In the genomic region with DNA sequence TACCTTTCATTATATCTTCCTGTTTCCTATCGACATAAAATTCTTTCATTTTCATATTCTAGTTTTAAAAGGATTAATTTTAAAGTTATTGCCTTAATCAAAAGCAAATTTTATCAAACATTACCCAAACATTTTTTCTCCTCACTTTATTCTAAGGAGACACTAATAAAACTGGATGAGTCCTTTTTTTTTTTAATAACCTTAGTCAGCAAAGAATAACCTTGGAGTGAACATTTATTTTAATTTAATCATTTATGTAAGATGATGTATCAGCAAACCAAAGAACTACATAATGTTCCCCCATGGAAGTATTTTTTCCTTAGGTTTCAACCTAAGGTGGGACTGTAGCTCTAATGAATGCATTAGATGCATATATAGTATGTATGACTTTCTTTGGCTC, we compare ENCODE assay signal across 20 cellular contexts.
DNase-seq lines count a peak whose midpoint lies in the region; ATAC-seq, FAIRE-seq and TF ChIP-seq lines count a peak whose summit lies in the region.
"Had no signal": no experiment of that assay in that cellular context is flagged by ENCODE, and none has a peak within 500 bp of the region (broad histone marks: within the 10 kb centered on the region; RNA-seq: fewer than 3 reads in every experiment).

No MANE protein-coding gene starts in this region.

- H2AK5ac ChIP-seq in IMR-90 (ENCODE audit: low read depth, low read length): no peak overlapping the region

- CTCF ChIA-PET in A549 (lab: Yijun Ruan, JAX) (interaction anchor here (1.6 to 1.9 kb wide), 2 partner anchors 8 to 49 kb away, joined by 5 to 7 read pairs; no protein-coding TSS in a partner anchor), IMR-90 (lab: Yijun Ruan, JAX) (interaction anchor here (0.7 kb wide), 1 partner anchor 9 kb away, joined by 3 read pairs; no protein-coding TSS in a partner anchor), GM12878 (lab: Yijun Ruan, JAX) (interaction anchor here (1.3 kb wide), 1 partner anchor 290 kb away, joined by 4 read pairs; no protein-coding TSS in a partner anchor)

- POLR2A ChIA-PET in A549 (lab: Yijun Ruan, JAX): no interaction called here
- POLR2A ChIA-PET in IMR-90 (lab: Charles Lee; ENCODE audit: unreplicated experiment): no interaction called here
- POLR2A ChIA-PET in GM12878 (lab: Charles Lee): no interaction called here

- H4K5ac ChIP-seq in IMR-90 (ENCODE audit: low read depth, low read length): no peak overlapping the region

- H2BK20ac ChIP-seq in IMR-90 (ENCODE audit: low read depth, low read length): no peak overlapping the region

- no peaks in the 10 kb centered on the region for H3K27me3 Mint-ChIP-seq in effector memory CD8-positive, alpha-beta T cell
- H3K27me3 Mint-ChIP-seq: B cell; CD4-positive, CD25-positive, alpha-beta regulatory T cell had no signal

- no peak for ATAC-seq in A549
- ATAC-seq in IMR-90 (ENCODE audit: low read depth): no peak
- ATAC-seq in GM12878: no peak
- ATAC-seq in effector memory CD8-positive, alpha-beta T cell (replicated peaks): no peak
- no peak for ATAC-seq in GM18907 (IDR thresholded peaks at IDR 0.05; ENCODE audit: unreplicated experiment)
- ATAC-seq: CD8-positive, alpha-beta T cell; GM23338; HCT116 had no signal

- no peak for FAIRE-seq in A549 (lab: Jason Lieb, UNC)
- peak; percentile 7 for FAIRE-seq in GM12878 (lab: Jason Lieb, UNC)
- FAIRE-seq: G401.6 had no signal

- no peak overlapping the region for H3K18ac ChIP-seq in IMR-90 (ENCODE audit: low read depth, low read length)

- H4K8ac ChIP-seq in IMR-90 (ENCODE audit: low read depth in 2 of 2, low read length in 2 of 2): no peak overlapping the region

- H3K27me3 ChIP-seq in IMR-90 (ENCODE audit: control insufficient read depth, insufficient read depth, low read length): no peaks in the 10 kb centered on the region
- no peaks in the 10 kb centered on the region for H3K27me3 ChIP-seq in GM12878 (replicated peaks in 1 of 2; ENCODE audit: control insufficient read depth in 2 of 2, insufficient read depth in 2 of 2, low read length in 1 of 2)
- H3K27me3 ChIP-seq: BLaER1 had no signal

- H3K36me3 ChIP-seq in IMR-90 (ENCODE audit: control insufficient read depth, insufficient read depth, low read length): peaks cover 32% of the 10 kb centered on the region
- H3K36me3 ChIP-seq in GM12878 (ENCODE audit: control insufficient read depth in 2 of 2, insufficient read depth in 2 of 2, low read length in 1 of 2): peaks cover 10 to 38% of the 10 kb centered on the region in 2 experiments

- 87% methylated on average over 1 of the region's 1 CpG for WGBS in A549 (ENCODE audit: missing lambda C conversion rate)
- WGBS in IMR-90 (ENCODE audit: extremely low coverage in 2 of 2, insufficient read length in 1 of 2), 2 experiments: 100% methylated on average over 1 of the region's 1 CpG; no CpG with 5 or more reads in 1 of the 2 experiments
- WGBS in GM12878 (ENCODE audit: insufficient coverage, insufficient replicate concordance, low lambda C conversion rate, missing lambda C conversion rate): 100% methylated on average over 1 of the region's 1 CpG

- H3K9me3 Mint-ChIP-seq in effector memory CD8-positive, alpha-beta T cell: no peaks in the 10 kb centered on the region
- H3K9me3 Mint-ChIP-seq: CD4-positive, CD25-positive, alpha-beta regulatory T cell; CD8-positive, alpha-beta T cell; GM23338; H9 had no signal

- H3K4me3 ChIP-seq in A549: no peak overlapping the region
- no peak overlapping the region for H3K4me3 ChIP-seq in IMR-90 (ENCODE audit: insufficient read depth, low read depth, low read length)
- no peak overlapping the region for H3K4me3 ChIP-seq in GM12878
- H3K4me3 ChIP-seq: BLaER1, GM23338 had no signal

- H4K91ac ChIP-seq in IMR-90 (ENCODE audit: insufficient read depth, low read depth, low read length): no peak overlapping the region

- TF ChIP-seq CTCF in A549 (IDR thresholded peaks at IDR 0.05) (no peak), IMR-90 (conservative IDR thresholded peaks at IDR 0.05; ENCODE audit: low read depth, low read length) (no peak), GM12878 (IDR thresholded peaks at IDR 0.05 in 2 of 3, conservative IDR thresholded peaks at IDR 0.05 in 1 of 3; ENCODE audit: control insufficient read depth in 2 of 3, extremely low read depth in 1 of 3, insufficient read depth in 1 of 3, low read depth in 3 of 3, low read length in 3 of 3) (no peak)

- peaks cover 7 to 12% of the 10 kb centered on the region in 2 experiments; a peak in 2 of 4 replicates for H3K79me1 ChIP-seq in IMR-90 (ENCODE audit: low read depth in 1 of 2, low read length in 2 of 2)

- no peak overlapping the region for H2BK120ac ChIP-seq in IMR-90 (ENCODE audit: low read depth, low read length)

- SMC1A ChIA-PET in GM12878 (lab: Charles Lee; ENCODE audit: uncharacterized antibody, unreplicated experiment): interaction anchor here (0.6 to 1.7 kb wide), 3 partner anchors 11 to 260 kb away, joined by 3 to 7 read pairs (median 3); no protein-coding TSS in a partner anchor

- H4K20me1 ChIP-seq in IMR-90 (ENCODE audit: insufficient read depth, low read length) (no peaks in the 10 kb centered on the region), GM12878 (ENCODE audit: control insufficient read depth, insufficient read depth) (no peaks in the 10 kb centered on the region)

- H3K9ac ChIP-seq in IMR-90 (ENCODE audit: low read depth, low read length): no peak overlapping the region
- H3K9ac ChIP-seq in GM12878 (ENCODE audit: control insufficient read depth, insufficient read depth, low read length): no peak overlapping the region
- H3K9ac ChIP-seq: BLaER1 had no signal

- peaks cover 6 to 33% of the 10 kb centered on the region in 2 donors for H3K4me1 Mint-ChIP-seq in effector memory CD8-positive, alpha-beta T cell (ENCODE audit: low read depth in 2 of 2)
- H3K4me1 Mint-ChIP-seq: B cell, GM23338, H9 had no signal

- no peak overlapping the region for H2AK9ac ChIP-seq in IMR-90 (replicated peaks; ENCODE audit: low read depth, low read length, poor library complexity)

- no peak overlapping the region for H3K56ac ChIP-seq in IMR-90 (ENCODE audit: extremely low read depth, insufficient read depth, low read length)

- TF ChIP-seq EP300 in A549 (IDR thresholded peaks at IDR 0.05) (no peak), GM12878 (IDR thresholded peaks at IDR 0.05; ENCODE audit: borderline replicate concordance in 1 of 2, control insufficient read depth in 1 of 2, low read depth in 2 of 2, low read length in 2 of 2) (no peak)

- no peak overlapping the region for H3K4ac ChIP-seq in IMR-90 (ENCODE audit: low read depth, low read length)

- H2BK15ac ChIP-seq in IMR-90 (ENCODE audit: low read depth, low read length): no peak overlapping the region

- no peaks in the 10 kb centered on the region; the same call in 1 of the 2 replicates for H3K9me1 ChIP-seq in IMR-90 (ENCODE audit: insufficient read depth, low read length)

- no peak overlapping the region for H2AFZ ChIP-seq in IMR-90 (replicated peaks; ENCODE audit: low read length, poor library complexity)
- no peak overlapping the region for H2AFZ ChIP-seq in GM12878 (ENCODE audit: control insufficient read depth, low read depth, low read length)
- H2AFZ ChIP-seq: GM23338 had no signal

- no peak overlapping the region for H3K23ac ChIP-seq in IMR-90 (ENCODE audit: low read depth, low read length)

- no peak for TF ChIP-seq RAD21 in A549 (conservative IDR thresholded peaks at IDR 0.05 in 1 of 2, IDR thresholded peaks at IDR 0.05 in 1 of 2)
- TF ChIP-seq RAD21 in IMR-90 (IDR thresholded peaks at IDR 0.05; ENCODE audit: low read length): no peak
- no peak for TF ChIP-seq RAD21 in GM12878 (IDR thresholded peaks at IDR 0.05; ENCODE audit: insufficient read depth, low read depth, low read length)

- TF ChIP-seq POLR2A in A549 (IDR thresholded peaks at IDR 0.05; ENCODE audit: low read length) (no peak), IMR-90 (IDR thresholded peaks at IDR 0.05; ENCODE audit: low read depth, low read length) (no peak), GM12878 (IDR thresholded peaks at IDR 0.05; ENCODE audit: low read depth, low read length) (no peak)

- no peak overlapping the region for H2BK5ac ChIP-seq in IMR-90 (ENCODE audit: low read depth, low read length, poor library complexity, severe bottlenecking)

- no peak overlapping the region for H3K27ac ChIP-seq in A549
- no peak overlapping the region for H3K27ac ChIP-seq in IMR-90 (ENCODE audit: insufficient read depth, low read length)
- no peak overlapping the region for H3K27ac ChIP-seq in GM12878 (ENCODE audit: control insufficient read depth, insufficient read depth)
- H3K27ac ChIP-seq: BLaER1, C4-2B had no signal

- RAD21 ChIA-PET in GM12878 (lab: Charles Lee; ENCODE audit: unreplicated experiment): no interaction called here

- H3K4me3 Mint-ChIP-seq in effector memory CD8-positive, alpha-beta T cell: no peak overlapping the region
- H3K4me3 Mint-ChIP-seq: B cell; CD4-positive, CD25-positive, alpha-beta regulatory T cell; CD8-positive, alpha-beta T cell; GM23338; H9 had no signal

- H3K36me3 Mint-ChIP-seq in effector memory CD8-positive, alpha-beta T cell (ENCODE audit: insufficient read depth): peaks cover 58% of the 10 kb centered on the region

- intact Hi-C loops in IMR-90 (cut with micrococcal nuclease): no loop called here
- intact Hi-C loops in GM12878 (cut with micrococcal nuclease; ENCODE audit: unreplicated experiment): no loop called here

- H3K9me3 ChIP-seq in A549 (no peaks in the 10 kb centered on the region), IMR-90 (ENCODE audit: control insufficient read depth, insufficient read depth, low read length) (no peaks in the 10 kb centered on the region), GM12878 (replicated peaks; ENCODE audit: control insufficient read depth, insufficient read depth, low read length) (no peaks in the 10 kb centered on the region)
- H3K9me3 ChIP-seq: BLaER1, Caco-2 had no signal

- no TSS peak for BruUV-seq in IMR-90 (replicated peaks; lab: Mats Ljungman, UMichigan)
- no TSS peak for BruUV-seq in GM12878 (replicated peaks; lab: Mats Ljungman, UMichigan)

- dilution Hi-C loops in IMR-90 (cut with HindIII; ENCODE audit: low sequenced_read_pairs, unreplicated experiment): no loop called here

- DNase-seq in A549 (ENCODE audit: low read depth in 1 of 2, low spot score in 1 of 2): no peak
- no peak for DNase-seq in IMR-90
- DNase-seq in GM12878 (ENCODE audit: low read depth, low spot score): no peak
- no peak for DNase-seq in effector memory CD8-positive, alpha-beta T cell
- no peak for DNase-seq in T-helper 1 cell
- no peak for DNase-seq in stimulated activated CD4-positive, alpha-beta T cell treated with anti-CD3 and anti-CD28 coated beads, Interleukin-1b, Interleukin-23, amount 100 ng/mL, for 48 hours
- no peak for DNase-seq in cortex of kidney (lab: John Stamatoyannopoulos, UW)
- DNase-seq: Caco-2; CD4-positive, CD25-positive, alpha-beta regulatory T cell; CD8-positive, alpha-beta T cell; DMS153; DND-41; H9 had no signal

- no peaks in the 10 kb centered on the region for H3K79me2 ChIP-seq in GM12878 (ENCODE audit: control insufficient read depth, insufficient read depth, low read length)

- H3K4me1 ChIP-seq in A549 (0 out of 3 replicates have a peak, but pooled peaks cover 3% of the 10 kb centered on the region), IMR-90 (ENCODE audit: control insufficient read depth, insufficient read depth, low read length) (no peaks in the 10 kb centered on the region), GM12878 (ENCODE audit: control insufficient read depth, insufficient read depth, low read length) (no peaks in the 10 kb centered on the region)
- H3K4me1 ChIP-seq: BLaER1, Caco-2 had no signal

- H3K4me2 ChIP-seq in A549: no peak overlapping the region
- H3K4me2 ChIP-seq in IMR-90 (ENCODE audit: low read depth, low read length): no peak overlapping the region
- no peak overlapping the region for H3K4me2 ChIP-seq in GM12878 (ENCODE audit: control insufficient read depth, insufficient read depth)
- H3K4me2 ChIP-seq: BLaER1, GM23338 had no signal

- no peak overlapping the region for H3K14ac ChIP-seq in IMR-90 (replicated peaks; ENCODE audit: low read depth, low read length)

- in situ Hi-C loops in IMR-90 (cut with MboI; ENCODE audit: low sequenced_read_pairs) (no loop called here), GM12878 (cut with MboI) (no loop called here)

- peak overlapping the region; percentile 23 to 75 for H3K27ac Mint-ChIP-seq in effector memory CD8-positive, alpha-beta T cell
- H3K27ac Mint-ChIP-seq: B cell; CD4-positive, CD25-positive, alpha-beta regulatory T cell; GM23338 had no signal
